In the genomic region with DNA sequence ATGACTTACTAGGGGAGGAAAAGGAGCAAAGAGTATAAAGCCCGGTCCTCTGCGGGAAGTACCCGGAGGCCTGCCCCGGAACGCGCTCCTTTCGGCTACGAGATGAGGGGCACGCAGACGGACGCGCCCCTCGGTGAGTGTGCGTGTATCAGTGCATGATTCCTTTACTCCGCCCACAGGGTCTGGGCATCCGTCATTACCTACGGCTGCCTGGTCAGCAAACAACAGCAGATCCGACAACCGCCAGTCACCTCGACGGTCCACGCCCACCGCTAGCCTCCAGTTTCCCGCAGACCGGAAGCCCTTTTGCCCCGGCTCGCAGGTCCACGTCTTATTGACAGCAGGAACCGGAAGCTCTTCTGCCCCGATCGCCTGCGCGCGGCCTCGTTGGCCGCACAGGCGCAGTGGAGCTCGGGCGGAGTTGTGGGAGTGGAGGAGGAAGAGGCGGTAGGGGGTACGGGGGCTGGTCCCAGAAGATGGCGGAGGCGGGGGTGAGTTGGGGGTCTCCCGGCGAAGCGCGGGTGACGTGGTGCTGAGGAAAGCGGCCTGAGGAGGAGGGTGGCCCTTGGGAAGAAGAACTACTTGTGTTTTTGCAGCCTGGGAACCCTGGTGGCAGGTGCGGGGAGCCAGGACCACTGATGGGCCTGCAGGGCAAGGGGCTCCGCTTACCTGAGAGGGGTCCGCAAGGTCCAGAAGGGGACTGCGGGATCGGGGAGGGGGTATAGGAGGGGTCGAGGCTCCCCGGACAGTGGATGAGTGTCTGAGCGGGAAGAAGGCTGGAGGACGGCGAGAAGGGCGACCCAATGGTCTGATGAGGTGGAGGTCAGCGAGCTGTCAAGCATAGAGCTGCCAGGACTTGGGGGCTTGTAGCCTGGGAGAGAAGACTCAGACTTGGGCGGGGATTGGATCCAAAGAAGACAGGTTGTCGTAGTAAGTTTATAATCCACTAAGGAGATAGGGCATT, we compare ENCODE assay signal across 1 cellular context.
TF ChIP-seq lines count a peak whose summit lies in the region.

A gene (plus strand): TSS at position 421 of the 964 bp plus-strand sequence. CDS start 8,086 bp downstream, outside the sequence.

TF ChIP-seq in K562, 482 proteins besides CTCF, POLR2A, EP300 and RAD21 (continued from another document and continues in another):
- TF ChIP-seq ATF1 (CRISPR knock-in tag; IDR thresholded peaks at IDR 0.05) (no peak), ATF1 (tag; IDR thresholded peaks at IDR 0.05) (peak; percentile 91), FOXA3 (CRISPR knock-in tag; conservative IDR thresholded peaks at IDR 0.05 in 1 of 2, IDR thresholded peaks at IDR 0.05 in 1 of 2) (peak in 1 of 2 experiments; percentile 72; a peak in 2 of 4 replicates), ARID1B (IDR thresholded peaks at IDR 0.05) (peak; percentile 16), TBL1XR1 (IDR thresholded peaks at IDR 0.05; ENCODE audit: low read length in 2 of 2) (peak in 1 of 2 experiments; percentile 29; a peak in 1 of 4 replicates), CREB1 (IDR thresholded peaks at IDR 0.05) (peak; percentile 77), CREB1 (CRISPR knock-in tag; IDR thresholded peaks at IDR 0.05) (peak; percentile 40; the same call in 1 of the 2 replicates), BHLHE40 (IDR thresholded peaks at IDR 0.05; ENCODE audit: low read length) (0 out of 2 replicates have a peak, but pooled peaks have one; percentile 28), MAFK (IDR thresholded peaks at IDR 0.05; ENCODE audit: low read length) (peak; percentile 81), CREM (IDR thresholded peaks at IDR 0.05; ENCODE audit: low read depth) (peak; percentile 82), MYC (IDR thresholded peaks at IDR 0.05; ENCODE audit: low read depth, low read length) (peak; percentile 56; the same call in 1 of the 2 replicates), MYC (CRISPR knock-in tag; IDR thresholded peaks at IDR 0.05; ENCODE audit: borderline replicate concordance, low read depth) (no peak), RBFOX2 (IDR thresholded peaks at IDR 0.05; ENCODE audit: low read depth, low read length) (peak; percentile 75), YY1 (IDR thresholded peaks at IDR 0.05; ENCODE audit: borderline replicate concordance in 1 of 3, control insufficient read depth in 1 of 3, extremely low read depth in 1 of 3, insufficient read depth in 3 of 3, insufficient read length in 1 of 3, insufficient replicate concordance in 2 of 3, low read depth in 1 of 3, low read length in 2 of 3) (peak in 1 of 3 experiments; percentile 56), MEIS2 (IDR thresholded peaks at IDR 0.05; ENCODE audit: partially characterized antibody) (peak; percentile 89), GABPA (tag; conservative IDR thresholded peaks at IDR 0.05; ENCODE audit: low read depth) (peak; percentile 98), MTA3 (IDR thresholded peaks at IDR 0.05; ENCODE audit: borderline replicate concordance) (0 out of 2 replicates have a peak, but pooled peaks have one; percentile 59), POU5F1 (IDR thresholded peaks at IDR 0.05; ENCODE audit: borderline replicate concordance, low read depth, low read length, partially characterized antibody) (no peak), C11orf30 (IDR thresholded peaks at IDR 0.05; ENCODE audit: low read depth) (peak; percentile 90), CBFA2T2 (conservative IDR thresholded peaks at IDR 0.05) (no peak), PHF8 (IDR thresholded peaks at IDR 0.05; ENCODE audit: borderline replicate concordance, low read length) (peak; percentile 77; the same call in 1 of the 2 replicates), STAT5B (CRISPR knock-in tag; IDR thresholded peaks at IDR 0.05) (no peak), FOXK2 (conservative IDR thresholded peaks at IDR 0.05 in 1 of 2, IDR thresholded peaks at IDR 0.05 in 1 of 2; ENCODE audit: low read depth in 2 of 2) (peak; percentile 72 to 84; a peak in 3 of 4 replicates), CTBP1 (IDR thresholded peaks at IDR 0.05; ENCODE audit: borderline replicate concordance) (peak; percentile 85), RCOR1 (IDR thresholded peaks at IDR 0.05; ENCODE audit: borderline replicate concordance in 1 of 2, low read depth in 2 of 2, low read length in 2 of 2) (peak in 1 of 2 experiments; percentile 52; a peak in 2 of 4 replicates), ILF3 (IDR thresholded peaks at IDR 0.05; ENCODE audit: borderline replicate concordance) (no peak), NFATC3 (IDR thresholded peaks at IDR 0.05) (no peak), ELF2 (CRISPR knock-in tag; IDR thresholded peaks at IDR 0.05) (no peak), L3MBTL2 (IDR thresholded peaks at IDR 0.05) (peak; percentile 53; the same call in 1 of the 2 replicates)
- TF ChIP-seq, protein P1, sequence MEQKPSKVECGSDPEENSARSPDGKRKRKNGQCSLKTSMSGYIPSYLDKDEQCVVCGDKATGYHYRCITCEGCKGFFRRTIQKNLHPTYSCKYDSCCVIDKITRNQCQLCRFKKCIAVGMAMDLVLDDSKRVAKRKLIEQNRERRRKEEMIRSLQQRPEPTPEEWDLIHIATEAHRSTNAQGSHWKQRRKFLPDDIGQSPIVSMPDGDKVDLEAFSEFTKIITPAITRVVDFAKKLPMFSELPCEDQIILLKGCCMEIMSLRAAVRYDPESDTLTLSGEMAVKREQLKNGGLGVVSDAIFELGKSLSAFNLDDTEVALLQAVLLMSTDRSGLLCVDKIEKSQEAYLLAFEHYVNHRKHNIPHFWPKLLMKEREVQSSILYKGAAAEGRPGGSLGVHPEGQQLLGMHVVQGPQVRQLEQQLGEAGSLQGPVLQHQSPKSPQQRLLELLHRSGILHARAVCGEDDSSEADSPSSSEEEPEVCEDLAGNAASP (IDR thresholded peaks at IDR 0.05): no peak
- TF ChIP-seq, protein P2, sequence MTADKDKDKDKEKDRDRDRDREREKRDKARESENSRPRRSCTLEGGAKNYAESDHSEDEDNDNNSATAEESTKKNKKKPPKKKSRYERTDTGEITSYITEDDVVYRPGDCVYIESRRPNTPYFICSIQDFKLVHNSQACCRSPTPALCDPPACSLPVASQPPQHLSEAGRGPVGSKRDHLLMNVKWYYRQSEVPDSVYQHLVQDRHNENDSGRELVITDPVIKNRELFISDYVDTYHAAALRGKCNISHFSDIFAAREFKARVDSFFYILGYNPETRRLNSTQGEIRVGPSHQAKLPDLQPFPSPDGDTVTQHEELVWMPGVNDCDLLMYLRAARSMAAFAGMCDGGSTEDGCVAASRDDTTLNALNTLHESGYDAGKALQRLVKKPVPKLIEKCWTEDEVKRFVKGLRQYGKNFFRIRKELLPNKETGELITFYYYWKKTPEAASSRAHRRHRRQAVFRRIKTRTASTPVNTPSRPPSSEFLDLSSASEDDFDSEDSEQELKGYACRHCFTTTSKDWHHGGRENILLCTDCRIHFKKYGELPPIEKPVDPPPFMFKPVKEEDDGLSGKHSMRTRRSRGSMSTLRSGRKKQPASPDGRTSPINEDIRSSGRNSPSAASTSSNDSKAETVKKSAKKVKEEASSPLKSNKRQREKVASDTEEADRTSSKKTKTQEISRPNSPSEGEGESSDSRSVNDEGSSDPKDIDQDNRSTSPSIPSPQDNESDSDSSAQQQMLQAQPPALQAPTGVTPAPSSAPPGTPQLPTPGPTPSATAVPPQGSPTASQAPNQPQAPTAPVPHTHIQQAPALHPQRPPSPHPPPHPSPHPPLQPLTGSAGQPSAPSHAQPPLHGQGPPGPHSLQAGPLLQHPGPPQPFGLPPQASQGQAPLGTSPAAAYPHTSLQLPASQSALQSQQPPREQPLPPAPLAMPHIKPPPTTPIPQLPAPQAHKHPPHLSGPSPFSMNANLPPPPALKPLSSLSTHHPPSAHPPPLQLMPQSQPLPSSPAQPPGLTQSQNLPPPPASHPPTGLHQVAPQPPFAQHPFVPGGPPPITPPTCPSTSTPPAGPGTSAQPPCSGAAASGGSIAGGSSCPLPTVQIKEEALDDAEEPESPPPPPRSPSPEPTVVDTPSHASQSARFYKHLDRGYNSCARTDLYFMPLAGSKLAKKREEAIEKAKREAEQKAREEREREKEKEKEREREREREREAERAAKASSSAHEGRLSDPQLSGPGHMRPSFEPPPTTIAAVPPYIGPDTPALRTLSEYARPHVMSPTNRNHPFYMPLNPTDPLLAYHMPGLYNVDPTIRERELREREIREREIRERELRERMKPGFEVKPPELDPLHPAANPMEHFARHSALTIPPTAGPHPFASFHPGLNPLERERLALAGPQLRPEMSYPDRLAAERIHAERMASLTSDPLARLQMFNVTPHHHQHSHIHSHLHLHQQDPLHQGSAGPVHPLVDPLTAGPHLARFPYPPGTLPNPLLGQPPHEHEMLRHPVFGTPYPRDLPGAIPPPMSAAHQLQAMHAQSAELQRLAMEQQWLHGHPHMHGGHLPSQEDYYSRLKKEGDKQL (CRISPR knock-in tag; IDR thresholded peaks at IDR 0.05; ENCODE audit: borderline replicate concordance): no peak
- TF ChIP-seq, protein P3, sequence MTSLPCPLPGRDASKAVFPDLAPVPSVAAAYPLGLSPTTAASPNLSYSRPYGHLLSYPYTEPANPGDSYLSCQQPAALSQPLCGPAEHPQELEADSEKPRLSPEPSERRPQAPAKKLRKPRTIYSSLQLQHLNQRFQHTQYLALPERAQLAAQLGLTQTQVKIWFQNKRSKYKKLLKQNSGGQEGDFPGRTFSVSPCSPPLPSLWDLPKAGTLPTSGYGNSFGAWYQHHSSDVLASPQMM (CRISPR knock-in tag; IDR thresholded peaks at IDR 0.05): no peak
- TF ChIP-seq, protein P4, sequence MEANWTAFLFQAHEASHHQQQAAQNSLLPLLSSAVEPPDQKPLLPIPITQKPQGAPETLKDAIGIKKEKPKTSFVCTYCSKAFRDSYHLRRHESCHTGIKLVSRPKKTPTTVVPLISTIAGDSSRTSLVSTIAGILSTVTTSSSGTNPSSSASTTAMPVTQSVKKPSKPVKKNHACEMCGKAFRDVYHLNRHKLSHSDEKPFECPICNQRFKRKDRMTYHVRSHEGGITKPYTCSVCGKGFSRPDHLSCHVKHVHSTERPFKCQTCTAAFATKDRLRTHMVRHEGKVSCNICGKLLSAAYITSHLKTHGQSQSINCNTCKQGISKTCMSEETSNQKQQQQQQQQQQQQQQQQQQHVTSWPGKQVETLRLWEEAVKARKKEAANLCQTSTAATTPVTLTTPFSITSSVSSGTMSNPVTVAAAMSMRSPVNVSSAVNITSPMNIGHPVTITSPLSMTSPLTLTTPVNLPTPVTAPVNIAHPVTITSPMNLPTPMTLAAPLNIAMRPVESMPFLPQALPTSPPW (CRISPR knock-in tag; IDR thresholded peaks at IDR 0.05): peak; percentile 64; the same call in 1 of the 2 replicates
- TF ChIP-seq, protein P5, sequence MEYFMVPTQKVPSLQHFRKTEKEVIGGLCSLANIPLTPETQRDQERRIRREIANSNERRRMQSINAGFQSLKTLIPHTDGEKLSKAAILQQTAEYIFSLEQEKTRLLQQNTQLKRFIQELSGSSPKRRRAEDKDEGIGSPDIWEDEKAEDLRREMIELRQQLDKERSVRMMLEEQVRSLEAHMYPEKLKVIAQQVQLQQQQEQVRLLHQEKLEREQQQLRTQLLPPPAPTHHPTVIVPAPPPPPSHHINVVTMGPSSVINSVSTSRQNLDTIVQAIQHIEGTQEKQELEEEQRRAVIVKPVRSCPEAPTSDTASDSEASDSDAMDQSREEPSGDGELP (CRISPR knock-in tag; IDR thresholded peaks at IDR 0.05; ENCODE audit: borderline replicate concordance): peak; percentile 67; the same call in 1 of the 2 replicates
- TF ChIP-seq, protein P6, sequence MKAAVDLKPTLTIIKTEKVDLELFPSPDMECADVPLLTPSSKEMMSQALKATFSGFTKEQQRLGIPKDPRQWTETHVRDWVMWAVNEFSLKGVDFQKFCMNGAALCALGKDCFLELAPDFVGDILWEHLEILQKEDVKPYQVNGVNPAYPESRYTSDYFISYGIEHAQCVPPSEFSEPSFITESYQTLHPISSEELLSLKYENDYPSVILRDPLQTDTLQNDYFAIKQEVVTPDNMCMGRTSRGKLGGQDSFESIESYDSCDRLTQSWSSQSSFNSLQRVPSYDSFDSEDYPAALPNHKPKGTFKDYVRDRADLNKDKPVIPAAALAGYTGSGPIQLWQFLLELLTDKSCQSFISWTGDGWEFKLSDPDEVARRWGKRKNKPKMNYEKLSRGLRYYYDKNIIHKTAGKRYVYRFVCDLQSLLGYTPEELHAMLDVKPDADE (conservative IDR thresholded peaks at IDR 0.05; ENCODE audit: control insufficient read depth, low read depth, low read length): peak; percentile 66; the same call in 1 of the 2 replicates
